Comparison of ENCODE assay signal across 20 cellular contexts in the genomic region with DNA sequence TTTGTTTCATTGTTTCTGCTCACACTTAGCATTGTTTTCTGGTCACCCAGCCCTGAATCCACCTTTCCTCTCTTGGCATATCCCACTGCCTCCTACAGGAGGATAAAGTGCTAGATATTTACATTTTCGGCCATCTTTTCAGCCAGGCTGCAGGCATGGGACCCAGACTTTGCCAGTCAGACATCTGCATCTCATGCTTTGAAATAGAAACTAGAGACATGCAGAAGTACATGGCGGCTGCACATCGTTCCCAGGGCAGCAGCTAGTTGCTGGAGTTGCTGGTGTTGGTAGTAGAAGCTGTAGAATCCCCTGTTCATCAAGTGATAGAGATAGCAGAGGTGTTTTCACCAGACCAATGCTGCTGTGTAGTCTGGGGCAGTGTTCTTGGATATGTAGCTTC. TPM values are rescaled to one million over a fixed set of nuclear protein-coding genes. Genes with fewer than 3 reads are reported as not detected.
DNase-seq lines count a peak whose midpoint lies in the region; ATAC-seq and TF ChIP-seq lines count a peak whose summit lies in the region.
"Had no signal": no experiment of that assay in that cellular context is flagged by ENCODE, and none has a peak within 500 bp of the region (broad histone marks: within the 10 kb centered on the region; RNA-seq: fewer than 3 reads in every experiment).

No MANE protein-coding gene starts in this region.

- peak overlapping the region; percentile 17 for H3K27ac ChIP-seq in right cardiac atrium (ENCODE audit: low read length)
- H3K27ac ChIP-seq in colonic mucosa = peak overlapping the region; percentile 88
- H3K27ac ChIP-seq: vagina had no signal

- H3K9me3 ChIP-seq in right cardiac atrium (ENCODE audit: control insufficient read depth, low read length) (no peaks in the 10 kb centered on the region), colonic mucosa (no peaks in the 10 kb centered on the region)
- H3K9me3 ChIP-seq: vagina had no signal

- H3K4me1 ChIP-seq in right cardiac atrium (ENCODE audit: control insufficient read depth, insufficient read depth, low read length) (peaks cover 8% of the 10 kb centered on the region), colonic mucosa (peaks cover 8% of the 10 kb centered on the region)

- no peak overlapping the region for H3K4me3 ChIP-seq in right cardiac atrium (ENCODE audit: low read length)
- no peak overlapping the region for H3K4me3 ChIP-seq in colonic mucosa
- H3K4me3 ChIP-seq: vagina had no signal

- no peak for DNase-seq in right cardiac atrium
- no peak for DNase-seq in cardiac septum (ENCODE audit: low spot score)
- DNase-seq in NCI-H69 (lab: John Stamatoyannopoulos, UW) = peak; percentile 10
- no peak for DNase-seq in colonic mucosa
- no peak for DNase-seq in KG1 (lab: John Stamatoyannopoulos, UW)
- DNase-seq: activated CD4-positive, CD25-positive, alpha-beta regulatory T cell; activated gamma-delta T cell; central memory CD4-positive, alpha-beta T cell; GDM1; left cardiac atrium; NCI-H1417; NCI-H2107; NCI-H526 treated with DMSO at 0.1 percent for 48 hours; SIG-M5 had no signal

- no peak for ATAC-seq in right cardiac atrium
- no peak for ATAC-seq in HG02970 (IDR thresholded peaks at IDR 0.05; ENCODE audit: low FRiP score, unreplicated experiment)
- no peak for ATAC-seq in HG03039 (IDR thresholded peaks at IDR 0.05; ENCODE audit: unreplicated experiment)
- no peak for ATAC-seq in GM21717 (IDR thresholded peaks at IDR 0.05; ENCODE audit: unreplicated experiment)
- ATAC-seq: esophagus mucosa, left cardiac atrium had no signal

- no peak overlapping the region for H3K9ac ChIP-seq in colonic mucosa (ENCODE audit: low read depth in 2 of 2, low read length in 2 of 2)

- intact Hi-C loops in right cardiac atrium (cut with DNase I) = no loop called here
- intact Hi-C loops in cardiac septum (cut with DNase I) = no loop called here
- intact Hi-C loops in colonic mucosa (cut with DNase I) = no loop called here

- H3K27me3 ChIP-seq in right cardiac atrium (ENCODE audit: control insufficient read depth, insufficient read depth) (no peaks in the 10 kb centered on the region), colonic mucosa (no peaks in the 10 kb centered on the region)
- H3K27me3 ChIP-seq: vagina had no signal

- no peaks in the 10 kb centered on the region for H3K36me3 ChIP-seq in colonic mucosa
- H3K36me3 ChIP-seq: vagina had no signal

- TF ChIP-seq CTCF in colonic mucosa (IDR thresholded peaks at IDR 0.05) = no peak

- 93% methylated on average over 3 of the region's 3 CpGs for WGBS in right cardiac atrium

RNA-seq across cellular contexts. Expression of gene STAMBPL1, which starts 18.7 kb away (rescaled TPM):
- total RNA-seq in right cardiac atrium (10 to 100 TPM in 3 of 4 donors, 1 to 10 TPM in 1; 9.4 to 13.0 (median 10.4) TPM), cardiac septum (2.9 TPM), colonic mucosa (10 to 100 TPM; 16.3 to 20.4 TPM)
- 4.4 TPM for polyA plus RNA-seq in right cardiac atrium

RNA-seq across cellular contexts. Expression of gene ANKRD22, which starts 47.1 kb away (rescaled TPM):
- total RNA-seq in right cardiac atrium (under 1 TPM in 1 of 4 donors, not detected in 3; 0.15 TPM), cardiac septum (0.13 TPM), colonic mucosa (10 to 100 TPM; 26.6 to 28.2 TPM)
- not detected for polyA plus RNA-seq in right cardiac atrium
- total RNA-seq: left cardiac atrium; T-helper 2 cell treated with Interferon-gamma antibody and Interleukin-4, amounts not matched to agents 100 ng/mL and 5 ng/mL, for 36 hours had no signal

RNA-seq across cellular contexts. Expression of gene ACTA2, which starts 53.8 kb away (rescaled TPM):
- total RNA-seq in right cardiac atrium (1,000 to 10,000 TPM in 2 of 4 donors, 100 to 1,000 TPM in 2; 746 to 3,137 (median 1,120) TPM), cardiac septum (162 TPM), colonic mucosa (100 to 1,000 TPM in 1 of 2 donors, 10 to 100 TPM in 1; 88.3 to 265 TPM)
- polyA plus RNA-seq in right cardiac atrium = 649 TPM

Comparison
In these comparisons a context has a peak if more than half of its experiments do, and no peak if none do; other contexts are left out.
1. RNA of gene ANKRD22, which starts 47.1 kb away (total RNA-seq): 26.6 to 28.2 TPM in colonic mucosa; 0.13 TPM in cardiac septum (single experiment) and 0.15 TPM in right cardiac atrium; every median in the first group is over 10 times any median in the second.